In genomic region chr14:76539130-76539529, GRCh38 we compare ENCODE assay signal across 35 cellular contexts.
"Had no signal": no experiment of that assay in that cellular context is flagged by ENCODE, and none has a peak within 500 bp of the region (broad histone marks: within the 10 kb centered on the region; RNA-seq: fewer than 3 reads in every experiment).

No MANE protein-coding gene starts in this region.

- H3K36me3 ChIP-seq: ascending aorta, brain microvascular endothelial cell, breast epithelium had no signal

- H3K36me3 Mint-ChIP-seq: activated CD8-positive, alpha-beta memory T cell treated with anti-CD3 and anti-CD28 coated beads, Interleukin-2, amount 10 ng/mL, durations not matched to agents 7 days and 5 days; activated naive CD4-positive, alpha-beta T cell treated with anti-CD3 and anti-CD28 coated beads, Interleukin-2, amount 10 ng/mL, durations not matched to agents 7 days and 5 days; activated naive CD4-positive, alpha-beta T cell treated with anti-CD3 and anti-CD28 coated beads, Interleukin-2, amount 50 U/mL, for 24 hours; activated naive CD8-positive, alpha-beta T cell; activated naive CD8-positive, alpha-beta T cell treated with anti-CD3 and anti-CD28 coated beads, Interleukin-2, amount 10 ng/mL, durations not matched to agents 7 days and 5 days had no signal

- H3K9me3 ChIP-seq: ascending aorta, breast epithelium had no signal

- H3K4me3 ChIP-seq: ascending aorta, breast epithelium had no signal

- H3K27ac Mint-ChIP-seq: activated B cell treated with CpG ODN at 0.5 μM for 24 hours; activated CD4-positive, alpha-beta memory T cell treated with anti-CD3 and anti-CD28 coated beads, Interleukin-2, amount 10 ng/mL, durations not matched to agents 7 days and 5 days; activated CD4-positive, alpha-beta T cell treated with anti-CD3 and anti-CD28 coated beads, Interleukin-2, amount 10 ng/mL, durations not matched to agents 24 days and 14 days; activated CD8-positive, alpha-beta memory T cell treated with anti-CD3 and anti-CD28 coated beads, Interleukin-2, amount 10 ng/mL, durations not matched to agents 7 days and 5 days; activated CD8-positive, alpha-beta T cell treated with anti-CD3 and anti-CD28 coated beads, Interleukin-2, amount 10 ng/mL, durations not matched to agents 7 days and 5 days; activated naive CD4-positive, alpha-beta T cell treated with anti-CD3 and anti-CD28 coated beads, Interleukin-2, amount 10 ng/mL, durations not matched to agents 7 days and 5 days; activated naive CD4-positive, alpha-beta T cell treated with anti-CD3 and anti-CD28 coated beads, Interleukin-2, amount 50 U/mL, for 24 hours; activated naive CD8-positive, alpha-beta T cell; activated naive CD8-positive, alpha-beta T cell treated with anti-CD3 and anti-CD28 coated beads, Interleukin-2, amount 10 ng/mL, durations not matched to agents 7 days and 5 days; activated naive CD8-positive, alpha-beta T cell treated with anti-CD3 and anti-CD28 coated beads, Interleukin-2, amount 50 U/mL, for 24 hours; activated T-cell treated with anti-CD3 and anti-CD28 coated beads, Interleukin-2, amount 50 U/mL, for 24 hours; activated T-helper 2 cell treated with anti-CD3 and anti-CD28 coated beads, Interferon-gamma antibody, Interleukin-2, Interleukin-4, amounts not matched to agents 10 μg/mL and 5 μg/mL and 100 μg/mL, durations not matched to agents 14 hours and 24 hours and 36 hours; T-helper 1 cell treated with Interleukin-12 subunit alpha and Interleukin-12 subunit beta and Interleukin-4 antibody, amounts not matched to agents 30 μg/mL and 1 μg/mL, for 36 hours; T-helper 2 cell treated with Interferon-gamma antibody and Interleukin-4, amounts not matched to agents 5 μg/mL and 100 μg/mL, for 36 hours had no signal

- H3K9me3 Mint-ChIP-seq: activated B cell treated with CpG ODN at 0.5 μM for 24 hours; activated CD4-positive, alpha-beta memory T cell treated with anti-CD3 and anti-CD28 coated beads, Interleukin-2, amount 10 ng/mL, durations not matched to agents 7 days and 5 days; activated CD4-positive, alpha-beta T cell treated with anti-CD3 and anti-CD28 coated beads, Interleukin-2, amount 10 ng/mL, durations not matched to agents 24 days and 14 days; activated naive CD4-positive, alpha-beta T cell treated with anti-CD3 and anti-CD28 coated beads, Interleukin-2, amount 10 ng/mL, durations not matched to agents 7 days and 5 days; activated naive CD4-positive, alpha-beta T cell treated with anti-CD3 and anti-CD28 coated beads, Interleukin-2, amount 50 U/mL, for 24 hours; activated naive CD8-positive, alpha-beta T cell treated with anti-CD3 and anti-CD28 coated beads, Interleukin-2, amount 10 ng/mL, durations not matched to agents 7 days and 5 days; activated naive CD8-positive, alpha-beta T cell treated with anti-CD3 and anti-CD28 coated beads, Interleukin-2, amount 50 U/mL, for 24 hours; activated T-cell treated with anti-CD3 and anti-CD28 coated beads, Interleukin-2, amount 50 U/mL, for 24 hours; activated T-helper 2 cell treated with anti-CD3 and anti-CD28 coated beads, Interferon-gamma antibody, Interleukin-2, Interleukin-4, amounts not matched to agents 10 μg/mL and 5 μg/mL and 100 μg/mL, durations not matched to agents 14 hours and 24 hours and 36 hours; T-helper 1 cell treated with Interleukin-12 subunit alpha and Interleukin-12 subunit beta and Interleukin-4 antibody, amounts not matched to agents 30 μg/mL and 1 μg/mL, for 36 hours; T-helper 2 cell treated with Interferon-gamma antibody and Interleukin-4, amounts not matched to agents 5 μg/mL and 100 μg/mL, for 36 hours had no signal

- H3K27me3 ChIP-seq: ascending aorta, brain microvascular endothelial cell, breast epithelium had no signal

- H3K4me1 Mint-ChIP-seq: activated B cell treated with CpG ODN at 0.5 μM for 24 hours; activated CD4-positive, alpha-beta memory T cell treated with anti-CD3 and anti-CD28 coated beads, Interleukin-2, amount 10 ng/mL, durations not matched to agents 7 days and 5 days; activated CD4-positive, alpha-beta T cell treated with anti-CD3 and anti-CD28 coated beads, Interleukin-2, amount 10 ng/mL, durations not matched to agents 24 days and 14 days; activated CD8-positive, alpha-beta memory T cell treated with anti-CD3 and anti-CD28 coated beads, Interleukin-2, amount 10 ng/mL, durations not matched to agents 7 days and 5 days; activated naive CD4-positive, alpha-beta T cell treated with anti-CD3 and anti-CD28 coated beads, Interleukin-2, amount 10 ng/mL, durations not matched to agents 7 days and 5 days; activated naive CD4-positive, alpha-beta T cell treated with anti-CD3 and anti-CD28 coated beads, Interleukin-2, amount 50 U/mL, for 24 hours; activated naive CD8-positive, alpha-beta T cell treated with anti-CD3 and anti-CD28 coated beads, Interleukin-2, amount 10 ng/mL, durations not matched to agents 7 days and 5 days; activated naive CD8-positive, alpha-beta T cell treated with anti-CD3 and anti-CD28 coated beads, Interleukin-2, amount 50 U/mL, for 24 hours had no signal

- H3K27ac ChIP-seq: ascending aorta, brain microvascular endothelial cell, breast epithelium, VCaP had no signal

- ATAC-seq: activated CD8-positive, alpha-beta memory T cell treated with anti-CD3 and anti-CD28 coated beads, Interleukin-2, amount 10 ng/mL, durations not matched to agents 7 days and 5 days; activated CD8-positive, alpha-beta T cell treated with anti-CD3 and anti-CD28 coated beads, Interleukin-2, amount 10 ng/mL, durations not matched to agents 7 days and 5 days; activated naive CD8-positive, alpha-beta T cell treated with anti-CD3 and anti-CD28 coated beads, Interleukin-2, amount 50 U/mL, for 24 hours had no signal

- H3K4me3 Mint-ChIP-seq: activated B cell treated with CpG ODN at 0.5 μM for 24 hours; activated CD4-positive, alpha-beta memory T cell treated with anti-CD3 and anti-CD28 coated beads, Interleukin-2, amount 10 ng/mL, durations not matched to agents 7 days and 5 days; activated CD4-positive, alpha-beta T cell treated with anti-CD3 and anti-CD28 coated beads, Interleukin-2, amount 10 ng/mL, durations not matched to agents 24 days and 14 days; activated CD8-positive, alpha-beta memory T cell treated with anti-CD3 and anti-CD28 coated beads, Interleukin-2, amount 10 ng/mL, durations not matched to agents 7 days and 5 days; activated CD8-positive, alpha-beta T cell treated with anti-CD3 and anti-CD28 coated beads, Interleukin-2, amount 10 ng/mL, durations not matched to agents 7 days and 5 days; activated naive CD4-positive, alpha-beta T cell treated with anti-CD3 and anti-CD28 coated beads, Interleukin-2, amount 10 ng/mL, durations not matched to agents 7 days and 5 days; activated naive CD4-positive, alpha-beta T cell treated with anti-CD3 and anti-CD28 coated beads, Interleukin-2, amount 50 U/mL, for 24 hours; activated naive CD8-positive, alpha-beta T cell; activated naive CD8-positive, alpha-beta T cell treated with anti-CD3 and anti-CD28 coated beads, Interleukin-2, amount 10 ng/mL, durations not matched to agents 7 days and 5 days; activated naive CD8-positive, alpha-beta T cell treated with anti-CD3 and anti-CD28 coated beads, Interleukin-2, amount 50 U/mL, for 24 hours; activated T-cell treated with anti-CD3 and anti-CD28 coated beads, Interleukin-2, amount 50 U/mL, for 24 hours; T-helper 1 cell treated with Interleukin-12 subunit alpha and Interleukin-12 subunit beta and Interleukin-4 antibody, amounts not matched to agents 30 μg/mL and 1 μg/mL, for 36 hours; T-helper 2 cell treated with Interferon-gamma antibody and Interleukin-4, amounts not matched to agents 5 μg/mL and 100 μg/mL, for 36 hours had no signal

- H3K4me1 ChIP-seq: ascending aorta, breast epithelium had no signal

- DNase-seq: activated B cell treated with CpG ODN at 0.5 μM for 24 hours; activated CD4-positive, alpha-beta memory T cell treated with anti-CD3 and anti-CD28 coated beads, Interleukin-2, amount 10 ng/mL, durations not matched to agents 7 days and 5 days; activated CD4-positive, alpha-beta T cell treated with anti-CD3 and anti-CD28 coated beads for 4 hours; activated CD4-positive, alpha-beta T cell treated with anti-CD3 and anti-CD28 coated beads, Interleukin-2, amount 10 ng/mL, durations not matched to agents 24 days and 14 days; activated CD4-positive, alpha-beta T cell treated with anti-CD3 and anti-CD28 coated beads, Interleukin-2, amount 50 U/mL, for 48 hours; activated CD4-positive, CD25-positive, alpha-beta regulatory T cell treated with anti-CD3 and anti-CD28 coated beads, Interleukin-2, amount 50 U/mL, for 72 hours; activated CD8-positive, alpha-beta memory T cell treated with anti-CD3 and anti-CD28 coated beads for 24 hours; activated CD8-positive, alpha-beta memory T cell treated with anti-CD3 and anti-CD28 coated beads, Interleukin-2, amount 10 ng/mL, durations not matched to agents 7 days and 5 days; activated CD8-positive, alpha-beta memory T cell treated with anti-CD3 and anti-CD28 coated beads, Interleukin-2, amount 50 U/mL, for 48 hours; activated CD8-positive, alpha-beta T cell treated with anti-CD3 and anti-CD28 coated beads, Interleukin-2, amount 10 ng/mL, durations not matched to agents 7 days and 5 days; activated effector memory CD4-positive, alpha-beta T cell treated with Interleukin-2 at 50 U/mL for 16 hours; activated gamma-delta T cell; activated naive CD4-positive, alpha-beta T cell treated with anti-CD3 and anti-CD28 coated beads, Interleukin-2, amount 10 ng/mL, durations not matched to agents 7 days and 5 days; activated naive CD4-positive, alpha-beta T cell treated with Interleukin-2 at 50 U/mL for 16 hours; activated naive CD8-positive, alpha-beta T cell treated with anti-CD3 and anti-CD28 coated beads, Interleukin-2, amount 10 ng/mL, durations not matched to agents 7 days and 5 days; activated naive CD8-positive, alpha-beta T cell treated with anti-CD3 and anti-CD28 coated beads, Interleukin-2, amount 50 U/mL, for 24 hours; activated T-cell treated with anti-CD3 and anti-CD28 coated beads, Interleukin-2, amount 50 U/mL, for 24 hours; activated T-cell treated with anti-CD3 and anti-CD28 coated beads, Interleukin-2, amount 50 U/mL, for 48 hours; amygdala; anterior cingulate cortex; brain microvascular endothelial cell; central memory CD4-positive, alpha-beta T cell; cerebellar nuclear complex; SW 1271; T-helper 1 cell; T-helper 2 cell; T-helper 9 cell had no signal
